In genomic region chr1:113931456-113931855, GRCh38 we compare ENCODE assay signal across 8 cellular contexts. TPM values are rescaled to one million over a fixed set of nuclear protein-coding genes. Genes with fewer than 3 reads are reported as not detected.
A peak's percentile ranks its signal among the peaks of the same experiment; 100 is the strongest.
DNase-seq lines count a peak whose midpoint lies in the region; ATAC-seq and TF ChIP-seq lines count a peak whose summit lies in the region.

No MANE protein-coding gene starts in this region.

- CTCF ChIA-PET in activated naive CD4-positive, alpha-beta T cell treated with anti-CD3 and anti-CD28 coated beads, Interleukin-2, amount 10 ng/mL, durations not matched to agents 7 days and 5 days (lab: Charles Lee): interaction anchor here (0.9 to 5.2 kb wide), 7 partner anchors 10 to 96 kb away, joined by 3 to 29 read pairs (median 18); partner anchors contain the start of genes AP4B1 and DCLRE1B

- H3K4me3 ChIP-seq in right cardiac atrium (ENCODE audit: low read length) (peak overlapping the region; percentile 30), thoracic aorta (peak overlapping the region; percentile 84)

- H3K9me3 ChIP-seq in right cardiac atrium (ENCODE audit: control insufficient read depth, low read length) (no peaks in the 10 kb centered on the region), thoracic aorta (no peaks in the 10 kb centered on the region)

- intact Hi-C loops in right cardiac atrium (cut with DNase I): loop anchor here in 1 of 4 donors (2.0 kb wide), 1 partner anchor 27 kb away; the partner anchor contains the start of genes AP4B1 and DCLRE1B

- WGBS in right cardiac atrium: 15% methylated on average over 3 of the region's 3 CpGs

- DNase-seq in activated naive CD4-positive, alpha-beta T cell treated with anti-CD3 and anti-CD28 coated beads, Interleukin-2, amount 10 ng/mL, durations not matched to agents 7 days and 5 days: no peak
- no peak for DNase-seq in activated naive CD4-positive, alpha-beta T cell (lab: John Stamatoyannopoulos, UW)
- DNase-seq in right cardiac atrium (no peak), thoracic aorta (ENCODE audit: low spot score) (no peak), NCI-H82 treated with DMSO at 0.1 percent for 48 hours (lab: John Stamatoyannopoulos, UW; ENCODE audit: unreplicated experiment) (no peak)
- no peak for DNase-seq in stimulated activated CD4-positive, alpha-beta T cell treated with anti-CD3 and anti-CD28 coated beads, Interleukin-15, amount 100 ng/mL, for 24 hours

- TF ChIP-seq CTCF in VCaP (conservative IDR thresholded peaks at IDR 0.05) (no peak), thoracic aorta (IDR thresholded peaks at IDR 0.05) (no peak)

- H3K27ac Mint-ChIP-seq in activated naive CD4-positive, alpha-beta T cell treated with anti-CD3 and anti-CD28 coated beads, Interleukin-2, amount 10 ng/mL, durations not matched to agents 7 days and 5 days: peak overlapping the region; percentile 95

- no peaks in the 10 kb centered on the region for H3K9me3 Mint-ChIP-seq in activated naive CD4-positive, alpha-beta T cell treated with anti-CD3 and anti-CD28 coated beads, Interleukin-2, amount 10 ng/mL, durations not matched to agents 7 days and 5 days

- ATAC-seq in right cardiac atrium: no peak
- ATAC-seq in thoracic aorta (ENCODE audit: insufficient number of reproducible peaks, low FRiP score, low read depth): no peak
- no peak for ATAC-seq in HG02588 (IDR thresholded peaks at IDR 0.05; ENCODE audit: unreplicated experiment)

- H3K4me1 ChIP-seq in right cardiac atrium (ENCODE audit: control insufficient read depth, insufficient read depth, low read length): peaks cover 3% of the 10 kb centered on the region
- H3K4me1 ChIP-seq in thoracic aorta (ENCODE audit: control insufficient read depth in 1 of 2, low read depth in 2 of 2): peaks cover 24 to 51% of the 10 kb centered on the region in 2 donors

- peaks cover 40% of the 10 kb centered on the region for H3K36me3 Mint-ChIP-seq in activated naive CD4-positive, alpha-beta T cell treated with anti-CD3 and anti-CD28 coated beads, Interleukin-2, amount 10 ng/mL, durations not matched to agents 7 days and 5 days

- H3K27ac ChIP-seq in VCaP: peak overlapping the region; percentile 4; the same call in 1 of the 2 replicates
- H3K27ac ChIP-seq in right cardiac atrium (ENCODE audit: low read length): no peak overlapping the region
- peak overlapping the region; percentile 18 to 97 for H3K27ac ChIP-seq in thoracic aorta

- H3K27me3 Mint-ChIP-seq in activated naive CD4-positive, alpha-beta T cell treated with anti-CD3 and anti-CD28 coated beads, Interleukin-2, amount 10 ng/mL, durations not matched to agents 7 days and 5 days: peaks cover 3% of the 10 kb centered on the region

- H3K4me3 Mint-ChIP-seq in activated naive CD4-positive, alpha-beta T cell treated with anti-CD3 and anti-CD28 coated beads, Interleukin-2, amount 10 ng/mL, durations not matched to agents 7 days and 5 days: peak overlapping the region; percentile 97

- H3K27me3 ChIP-seq in right cardiac atrium (ENCODE audit: control insufficient read depth, insufficient read depth) (no peaks in the 10 kb centered on the region), thoracic aorta (replicated peaks; ENCODE audit: insufficient read depth) (no peaks in the 10 kb centered on the region)

- H3K36me3 ChIP-seq in thoracic aorta: no peaks in the 10 kb centered on the region

- H3K4me1 Mint-ChIP-seq in activated naive CD4-positive, alpha-beta T cell treated with anti-CD3 and anti-CD28 coated beads, Interleukin-2, amount 10 ng/mL, durations not matched to agents 7 days and 5 days: peaks cover 71% of the 10 kb centered on the region

RNA-seq across cellular contexts. Expression of gene HIPK1, which starts 2.3 kb away (rescaled TPM):
- total RNA-seq in right cardiac atrium (10 to 100 TPM; 56.1 to 98.7 (median 62.8) TPM), thoracic aorta (10 to 100 TPM; 47.4 to 59.1 TPM)
- 14.4 TPM for polyA plus RNA-seq in right cardiac atrium

RNA-seq across cellular contexts. Expression of gene DCLRE1B, which starts 26.3 kb away (rescaled TPM):
- total RNA-seq in right cardiac atrium (1 to 10 TPM; 2.3 to 3.4 (median 2.6) TPM), thoracic aorta (1 to 10 TPM; 3.2 to 4.4 TPM)
- polyA plus RNA-seq in right cardiac atrium: 0.97 TPM

RNA-seq across cellular contexts. Expression of gene AP4B1, which starts 26.9 kb away (rescaled TPM):
- total RNA-seq in right cardiac atrium: 10 to 100 TPM; 11.0 to 16.7 (median 15.8) TPM
- 8.9 TPM for polyA plus RNA-seq in right cardiac atrium
- total RNA-seq in thoracic aorta: 10 to 100 TPM in 1 of 2 donors, 1 to 10 TPM in 1; 7.0 to 47.2 TPM

RNA-seq across cellular contexts. Expression of gene BCL2L15, which starts 44.1 kb away (rescaled TPM):
- total RNA-seq in right cardiac atrium: under 1 TPM; 0.15 to 0.89 (median 0.36) TPM
- 0.09 TPM for polyA plus RNA-seq in right cardiac atrium
- total RNA-seq in thoracic aorta: 1 to 10 TPM in 1 of 2 donors, under 1 TPM in 1; 0.14 to 1.7 TPM

RNA-seq across cellular contexts. Expression of gene OLFML3, which starts 47.8 kb away (rescaled TPM):
- total RNA-seq in right cardiac atrium: 10 to 100 TPM; 25.8 to 33.9 (median 31.6) TPM
- polyA plus RNA-seq in right cardiac atrium: 27.5 TPM
- 10 to 100 TPM; 56.0 to 63.9 TPM for total RNA-seq in thoracic aorta
